8 cellular contexts compared by ENCODE assay signal in genomic region chr18:43563780-43564179, GRCh38.
DNase-seq lines count a peak whose midpoint lies in the region; ATAC-seq, FAIRE-seq and TF ChIP-seq lines count a peak whose summit lies in the region.

No MANE protein-coding gene starts in this region.

- H3K27ac Mint-ChIP-seq in progenitor cell of endocrine pancreas: no peak overlapping the region

- peaks cover 4% of the 10 kb centered on the region for H3K4me1 Mint-ChIP-seq in progenitor cell of endocrine pancreas (ENCODE audit: low read depth)

- in situ Hi-C loops in GM13977 (cut with MboI; ENCODE audit: low pct_unique_long_range_greater_than_20kb, low sequenced_read_pairs, unreplicated experiment): no loop called here

- intact Hi-C loops in sciatic nerve (cut with DNase I): no loop called here

- no peak for ATAC-seq in sciatic nerve

- no peak overlapping the region for H3K4me3 Mint-ChIP-seq in progenitor cell of endocrine pancreas (ENCODE audit: low read depth)

- DNase-seq in GM13977 (ENCODE audit: low spot score) (peak; percentile 7), HTR-8/SVneo (ENCODE audit: insufficient read length, low spot score) (peak; percentile 0), RKO (ENCODE audit: low spot score) (peak; percentile 61), fibroblast of mammary gland (ENCODE audit: low read depth) (peak; percentile 42), progenitor cell of endocrine pancreas (ENCODE audit: low spot score, unreplicated experiment) (no peak), 8988T (no peak), T1000 (lab: John Stamatoyannopoulos, UW) (no peak), sciatic nerve (ENCODE audit: low spot score) (no peak)

- H3K4me3 ChIP-seq in fibroblast of mammary gland (ENCODE audit: control insufficient read depth, low read depth, low read length): no peak overlapping the region

- TF ChIP-seq CTCF in GM13977 (IDR thresholded peaks at IDR 0.05; ENCODE audit: extremely low read depth, insufficient read depth, missing control alignments): peak; percentile 51
- peak; percentile 44 for TF ChIP-seq CTCF in fibroblast of mammary gland (conservative IDR thresholded peaks at IDR 0.05; ENCODE audit: control insufficient read depth, insufficient read depth, low read depth, low read length)
- peak; percentile 74 for TF ChIP-seq CTCF in progenitor cell of endocrine pancreas (IDR thresholded peaks at IDR 0.05; ENCODE audit: unreplicated experiment)

- H3K9me3 Mint-ChIP-seq in progenitor cell of endocrine pancreas (ENCODE audit: low read depth): peaks cover under 1% of the 10 kb centered on the region

- H3K36me3 Mint-ChIP-seq in progenitor cell of endocrine pancreas (ENCODE audit: insufficient read depth): no peaks in the 10 kb centered on the region

- FAIRE-seq in HTR-8/SVneo (lab: Jason Lieb, UNC): no peak

- H3K27me3 Mint-ChIP-seq in progenitor cell of endocrine pancreas: peaks cover 13% of the 10 kb centered on the region

Comparison
In these comparisons a context has a peak if more than half of its experiments do, and no peak if none do; other contexts are left out.
1. DNase-seq: peak in GM13977 (single experiment), HTR-8/SVneo (single experiment), RKO (single experiment) and fibroblast of mammary gland (single experiment); none in progenitor cell of endocrine pancreas (single experiment), 8988T (single experiment), T1000 (single experiment) and sciatic nerve (single experiment).
2. Peak in every context shown above with its lines, with median percentiles within 50 percentile points of each other: CTCF ChIP-seq.